ENCODE assay signal across 14 cellular contexts in genomic region chr7:232571-233455, GRCh38. TPM values are rescaled to one million over a fixed set of nuclear protein-coding genes. Genes with fewer than 3 reads are reported as not detected.
DNase-seq lines count a peak whose midpoint lies in the region; ATAC-seq and TF ChIP-seq lines count a peak whose summit lies in the region.
"Had no signal": no experiment of that assay in that cellular context is flagged by ENCODE, and none has a peak within 500 bp of the region (broad histone marks: within the 10 kb centered on the region; RNA-seq: fewer than 3 reads in every experiment).

No MANE protein-coding gene starts in this region.

- H3K27me3 ChIP-seq in Peyer's patch: no peaks in the 10 kb centered on the region
- no peaks in the 10 kb centered on the region for H3K27me3 ChIP-seq in esophagus muscularis mucosa

- H3K4me1 ChIP-seq in Peyer's patch (peaks cover 0 to 57% (median 0%) of the 10 kb centered on the region in 4 donors), esophagus muscularis mucosa (peaks cover 78 to 94% (median 90%) of the 10 kb centered on the region in 4 donors)

- peak; percentile 82 for DNase-seq in AG08396 (ENCODE audit: low spot score)
- no peak for DNase-seq in Peyer's patch
- no peak for DNase-seq in esophagus muscularis mucosa (ENCODE audit: extremely low spot score)
- DNase-seq in posterior vena cava (ENCODE audit: low spot score): peak; percentile 86
- no peak for DNase-seq in NCI-H2029 treated with DMSO at 0.1 percent for 48 hours (lab: John Stamatoyannopoulos, UW)
- DNase-seq in pons (ENCODE audit: low spot score): no peak
- DNase-seq in glomerular visceral epithelial cell (ENCODE audit: extremely low spot score): no peak
- DNase-seq: activated CD4-positive, alpha-beta T cell treated with anti-CD3 and anti-CD28 coated beads, Interleukin-2, amount 10 ng/mL, durations not matched to agents 24 days and 14 days; foreskin melanocyte; naive B cell; NCI-H2171; stimulated activated CD4-positive, alpha-beta T cell treated with anti-CD3 and anti-CD28 coated beads, Interleukin-4, amount 100 ng/mL, for 4 hours had no signal

- TF ChIP-seq CTCF in Peyer's patch (IDR thresholded peaks at IDR 0.05): no peak
- TF ChIP-seq CTCF in esophagus muscularis mucosa (IDR thresholded peaks at IDR 0.05): no peak

- H3K36me3 ChIP-seq in Peyer's patch (peaks cover 0 to 6% (median 0%) of the 10 kb centered on the region in 3 donors), esophagus muscularis mucosa (no peaks in the 10 kb centered on the region)

- no peak overlapping the region for H3K4me3 ChIP-seq in Peyer's patch
- peak overlapping the region in 1 of 4 donors; percentile 38 for H3K4me3 ChIP-seq in esophagus muscularis mucosa

- H3K27ac ChIP-seq in Peyer's patch (peak overlapping the region; percentile 70 to 89 (median 77)), esophagus muscularis mucosa (replicated peaks in 1 of 4) (peak overlapping the region; percentile 89 to 98 (median 96))

- H3K9me3 ChIP-seq in Peyer's patch (no peaks in the 10 kb centered on the region), esophagus muscularis mucosa (no peaks in the 10 kb centered on the region)

- TF ChIP-seq POLR2A in Peyer's patch (IDR thresholded peaks at IDR 0.05): no peak
- no peak for TF ChIP-seq POLR2A in esophagus muscularis mucosa (IDR thresholded peaks at IDR 0.05; ENCODE audit: low read depth)

- intact Hi-C loops in esophagus muscularis mucosa (cut with DNase I): loop anchor here (5.0 kb wide), 1 partner anchor 41 kb away; the partner anchor contains the start of gene FAM20C
- intact Hi-C loops in posterior vena cava (cut with DNase I): no loop called here

- no peak for ATAC-seq in HG02981 (IDR thresholded peaks at IDR 0.05; ENCODE audit: unreplicated experiment)

- 68% methylated on average over 36 of the region's 42 CpGs for WGBS in esophagus muscularis mucosa

- TF ChIP-seq EP300 in esophagus muscularis mucosa (IDR thresholded peaks at IDR 0.05): no peak

RNA-seq across cellular contexts. Expression of gene FAM20C, which starts 40.4 kb away (rescaled TPM):
- total RNA-seq in Peyer's patch: 10 to 100 TPM; 46.4 to 66.0 (median 53.8) TPM
- 10 to 100 TPM; 46.5 to 79.2 (median 69.8) TPM for total RNA-seq in esophagus muscularis mucosa
- 10 to 100 TPM; 56.6 to 74.3 TPM for total RNA-seq in posterior vena cava

RNA-seq across cellular contexts. Expression of gene FOXL3, which starts 57.2 kb away (rescaled TPM):
- not detected for total RNA-seq in Peyer's patch
- not detected for total RNA-seq in esophagus muscularis mucosa
- total RNA-seq in posterior vena cava: not detected
- total RNA-seq: activated CD4-positive, alpha-beta T cell treated with anti-CD3 and anti-CD28 coated beads, Interleukin-2, amount 10 ng/mL, durations not matched to agents 24 days and 14 days; Right ventricle myocardium superior had no signal

Comparison
In these comparisons a context has a peak if more than half of its experiments do, and no peak if none do; other contexts are left out.
1. DNase-seq: peak in AG08396 (single experiment) and posterior vena cava (single experiment); none in Peyer's patch (0 of 3), esophagus muscularis mucosa (single experiment), NCI-H2029 treated with DMSO at 0.1 percent for 48 hours (single experiment), pons (single experiment) and glomerular visceral epithelial cell (single experiment).